ENCODE assay signal across 19 cellular contexts in genomic region chr13:112057736-112058518, GRCh38. TPM values are rescaled to one million over a fixed set of nuclear protein-coding genes. Genes with fewer than 3 reads are reported as not detected.
DNase-seq lines count a peak whose midpoint lies in the region; ATAC-seq, FAIRE-seq and TF ChIP-seq lines count a peak whose summit lies in the region.
"Had no signal": no experiment of that assay in that cellular context is flagged by ENCODE, and none has a peak within 500 bp of the region (broad histone marks: within the 10 kb centered on the region; RNA-seq: fewer than 3 reads in every experiment).

No MANE protein-coding gene starts in this region.

- H3K27ac ChIP-seq in HEK293 (ENCODE audit: extremely low read depth, low read depth, low read length) (no peak overlapping the region), K562 (ENCODE audit: extremely low read depth, low read depth, low read length) (no peak overlapping the region), iPS-20b (ENCODE audit: low read length) (no peak overlapping the region)
- H3K27ac ChIP-seq: breast epithelium, right atrium auricular region, SK-N-MC had no signal

- H2AFZ ChIP-seq in K562 (ENCODE audit: low read depth, low read length), result no peak overlapping the region

- H3K4me3 ChIP-seq in HEK293 (ENCODE audit: low read depth, low read length), result no peak overlapping the region
- H3K4me3 ChIP-seq in K562, result no peak overlapping the region
- H3K4me3 ChIP-seq in iPS-20b (ENCODE audit: low read length), result peak overlapping the region; percentile 16; the same call in 1 of the 2 replicates
- H3K4me3 ChIP-seq: right atrium auricular region, SK-N-MC had no signal

- H3K4me1 ChIP-seq in HEK293 (ENCODE audit: control insufficient read depth, insufficient read depth, low read length), result no peaks in the 10 kb centered on the region
- peaks cover 0 to 9% of the 10 kb centered on the region in 2 experiments; a peak in 2 of 5 replicates for H3K4me1 ChIP-seq in K562 (replicated peaks in 1 of 2; ENCODE audit: control insufficient read depth in 2 of 2, insufficient read depth in 2 of 2, low read length in 2 of 2)
- peaks cover 3% of the 10 kb centered on the region; the same call in 1 of the 2 replicates for H3K4me1 ChIP-seq in iPS-20b (ENCODE audit: insufficient read depth, low read length)
- H3K4me1 ChIP-seq: breast epithelium had no signal

- no peaks in the 10 kb centered on the region for H3K9me3 ChIP-seq in HEK293 (ENCODE audit: control insufficient read depth, insufficient read depth, low read depth, low read length)
- H3K9me3 ChIP-seq in K562 (replicated peaks; ENCODE audit: control insufficient read depth, insufficient read depth, low read depth, low read length), result no peaks in the 10 kb centered on the region
- H3K9me3 ChIP-seq in iPS-20b (ENCODE audit: insufficient read depth, low read depth, low read length), result peaks cover 3% of the 10 kb centered on the region; the same call in 1 of the 2 replicates
- H3K9me3 ChIP-seq: breast epithelium, right atrium auricular region had no signal

- peaks cover 3% of the 10 kb centered on the region for H3K9me3 Mint-ChIP-seq in activated T-cell treated with anti-CD3 and anti-CD28 coated beads, Interleukin-2, amount 50 U/mL, for 24 hours

- H3K36me3 ChIP-seq in HEK293 (ENCODE audit: control insufficient read depth in 2 of 2, insufficient read depth in 1 of 2, low read length in 2 of 2), result no peaks in the 10 kb centered on the region
- no peaks in the 10 kb centered on the region for H3K36me3 ChIP-seq in K562 (ENCODE audit: control insufficient read depth, insufficient read depth, low read length)
- no peaks in the 10 kb centered on the region for H3K36me3 ChIP-seq in iPS-20b (ENCODE audit: insufficient read depth, low read depth, low read length)
- H3K36me3 ChIP-seq: breast epithelium, right atrium auricular region had no signal

- WGBS in K562 (ENCODE audit: insufficient coverage, low coverage, missing lambda C conversion rate), result 0% methylated on average over 12 of the region's 57 CpGs

- in situ Hi-C loops in K562 (cut with MboI), result no loop called here

- no peak overlapping the region for H3K27ac Mint-ChIP-seq in activated T-cell treated with anti-CD3 and anti-CD28 coated beads, Interleukin-2, amount 50 U/mL, for 24 hours
- H3K27ac Mint-ChIP-seq: stimulated activated memory B cell treated with anti-CD40 and anti-IgM and Interleukin-4, amounts not matched to agents 10 μg/mL and 1 μg/mL and 100 μg/mL, for 72 hours had no signal

- peaks cover 9% of the 10 kb centered on the region for H3K4me1 Mint-ChIP-seq in activated T-cell treated with anti-CD3 and anti-CD28 coated beads, Interleukin-2, amount 50 U/mL, for 24 hours (ENCODE audit: low read depth)
- H3K4me1 Mint-ChIP-seq: stimulated activated memory B cell treated with anti-CD40 and anti-IgM and Interleukin-4, amounts not matched to agents 10 μg/mL and 1 μg/mL and 100 μg/mL, for 72 hours had no signal

- no peak for TF ChIP-seq POLR2A in K562 (conservative IDR thresholded peaks at IDR 0.05)

- intact Hi-C loops in K562 (cut with micrococcal nuclease), result no loop called here

- H3K36me3 Mint-ChIP-seq in activated T-cell treated with anti-CD3 and anti-CD28 coated beads, Interleukin-2, amount 50 U/mL, for 24 hours (ENCODE audit: low read depth), result no peaks in the 10 kb centered on the region
- H3K36me3 Mint-ChIP-seq: stimulated activated memory B cell treated with anti-CD40 and anti-IgM and Interleukin-4, amounts not matched to agents 10 μg/mL and 1 μg/mL and 100 μg/mL, for 72 hours had no signal

- H3K9ac ChIP-seq in K562 (ENCODE audit: insufficient read depth in 1 of 2, low read depth in 2 of 2, low read length in 2 of 2) (no peak overlapping the region), iPS-20b (ENCODE audit: low read depth, low read length) (no peak overlapping the region)

- peaks cover 5 to 56% of the 10 kb centered on the region in 2 experiments; a peak in 4 of 5 replicates for H3K27me3 ChIP-seq in K562 (ENCODE audit: control insufficient read depth in 2 of 2, insufficient read depth in 2 of 2, low read length in 2 of 2)
- peaks cover 100% of the 10 kb centered on the region for H3K27me3 ChIP-seq in iPS-20b (ENCODE audit: insufficient read depth, low read length)

- ATAC-seq in K562 (peak; percentile 29; the same call in 1 of the 3 replicates), GM18861 (IDR thresholded peaks at IDR 0.05; ENCODE audit: unreplicated experiment) (no peak)
- ATAC-seq: left lobe of liver; stimulated activated memory B cell treated with anti-CD40 and anti-IgM and Interleukin-4, amounts not matched to agents 10 μg/mL and 1 μg/mL and 100 μg/mL, for 72 hours had no signal

- H3K79me2 ChIP-seq in K562 (ENCODE audit: control insufficient read depth, insufficient read depth, low read length), result no peaks in the 10 kb centered on the region

- DNase-seq in COR-L47 (lab: John Stamatoyannopoulos, UW), result peak; percentile 34
- peak; percentile 4 to 49 (median 32) for DNase-seq in K562 (ENCODE audit: extremely low read depth in 1 of 4, low spot score in 3 of 4)
- DNase-seq in SHP77 (lab: John Stamatoyannopoulos, UW), result no peak
- no peak for DNase-seq in activated T-cell treated with anti-CD3 and anti-CD28 coated beads, Interleukin-2, amount 50 U/mL, for 24 hours
- no peak for DNase-seq in iPS-NIHi7 (ENCODE audit: extremely low spot score)
- DNase-seq: activated naive CD4-positive, alpha-beta T cell; NCI-H1048; NK-92 treated with Interleukin-12 subunit alpha and Interleukin-12 subunit beta, amount 100 ng/mL, for 24 hours; stimulated activated CD4-positive, alpha-beta T cell treated with anti-CD3 and anti-CD28 coated beads, Interleukin-4, amount 100 ng/mL, for 4 hours had no signal

- FAIRE-seq in K562 (lab: Jason Lieb, UNC), result no peak

- no TSS peak for BruUV-seq in K562 (replicated peaks; lab: Mats Ljungman, UMichigan)

- CTCF ChIA-PET in HEK293 (lab: Yijun Ruan, JAX), result no interaction called here
- CTCF ChIA-PET in K562 (lab: Yijun Ruan, JAX; ENCODE audit: low intra/inter-chr PET ratio), result no interaction called here

- no peak overlapping the region for H3K4me3 Mint-ChIP-seq in activated T-cell treated with anti-CD3 and anti-CD28 coated beads, Interleukin-2, amount 50 U/mL, for 24 hours
- H3K4me3 Mint-ChIP-seq: stimulated activated memory B cell treated with anti-CD40 and anti-IgM and Interleukin-4, amounts not matched to agents 10 μg/mL and 1 μg/mL and 100 μg/mL, for 72 hours had no signal

- no peak for TF ChIP-seq CTCF in HEK293 (tag by site-specific recombination; IDR thresholded peaks at IDR 0.05)
- TF ChIP-seq CTCF in K562 (IDR thresholded peaks at IDR 0.05 in 2 of 3, conservative IDR thresholded peaks at IDR 0.05 in 1 of 3; ENCODE audit: insufficient read depth in 2 of 3, low read depth in 1 of 3, low read length in 3 of 3), result no peak

- peaks cover 92% of the 10 kb centered on the region for H3K27me3 Mint-ChIP-seq in activated T-cell treated with anti-CD3 and anti-CD28 coated beads, Interleukin-2, amount 50 U/mL, for 24 hours

- no peak overlapping the region for H3K4me2 ChIP-seq in K562 (ENCODE audit: insufficient read depth, low read length)

- no peak for TF ChIP-seq RAD21 in K562 (CRISPR knock-in tag; conservative IDR thresholded peaks at IDR 0.05 in 1 of 2, IDR thresholded peaks at IDR 0.05 in 1 of 2)

- no peaks in the 10 kb centered on the region for H4K20me1 ChIP-seq in K562 (replicated peaks; ENCODE audit: control insufficient read depth, insufficient read depth, low read length)

- TF ChIP-seq EP300 in K562 (IDR thresholded peaks at IDR 0.05; ENCODE audit: low read length), result no peak

- H3K9me1 ChIP-seq in K562 (ENCODE audit: control insufficient read depth, insufficient read depth, low read length), result no peaks in the 10 kb centered on the region

- POLR2A ChIA-PET in HEK293 (lab: Yijun Ruan, JAX) (no interaction called here), K562 (lab: Yijun Ruan, JAX) (interaction anchor here (0.6 kb wide), 1 partner anchor 538 kb away, joined by 3 read pairs; no protein-coding TSS in a partner anchor)

TF ChIP-seq in K562, 482 proteins besides CTCF, POLR2A, EP300 and RAD21 (continues in another document):
- TF ChIP-seq, protein P1, sequence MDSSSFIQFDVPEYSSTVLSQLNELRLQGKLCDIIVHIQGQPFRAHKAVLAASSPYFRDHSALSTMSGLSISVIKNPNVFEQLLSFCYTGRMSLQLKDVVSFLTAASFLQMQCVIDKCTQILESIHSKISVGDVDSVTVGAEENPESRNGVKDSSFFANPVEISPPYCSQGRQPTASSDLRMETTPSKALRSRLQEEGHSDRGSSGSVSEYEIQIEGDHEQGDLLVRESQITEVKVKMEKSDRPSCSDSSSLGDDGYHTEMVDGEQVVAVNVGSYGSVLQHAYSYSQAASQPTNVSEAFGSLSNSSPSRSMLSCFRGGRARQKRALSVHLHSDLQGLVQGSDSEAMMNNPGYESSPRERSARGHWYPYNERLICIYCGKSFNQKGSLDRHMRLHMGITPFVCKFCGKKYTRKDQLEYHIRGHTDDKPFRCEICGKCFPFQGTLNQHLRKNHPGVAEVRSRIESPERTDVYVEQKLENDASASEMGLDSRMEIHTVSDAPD (CRISPR knock-in tag; IDR thresholded peaks at IDR 0.05), result no peak
- TF ChIP-seq MYNN (IDR thresholded peaks at IDR 0.05) (no peak), MYNN (CRISPR knock-in tag; IDR thresholded peaks at IDR 0.05) (no peak), KLF10 (CRISPR knock-in tag; IDR thresholded peaks at IDR 0.05) (no peak), ZNF239 (CRISPR knock-in tag; IDR thresholded peaks at IDR 0.05) (no peak), TAL1 (IDR thresholded peaks at IDR 0.05) (peak; percentile 9; the same call in 1 of the 2 replicates), HNRNPUL1 (IDR thresholded peaks at IDR 0.05; ENCODE audit: low read length) (no peak)

RNA-seq across cellular contexts. Expression of gene SOX1, which starts 9.0 kb away (rescaled TPM):
- total RNA-seq in K562 (2011; cell fraction: chromatin; rRNA removed; ENCODE audit: low replicate concordance), result not detected in 2 replicates
- not detected in 2 replicates for total RNA-seq in K562 (2011; cell fraction: nucleolus; rRNA removed)
- not detected in 2 replicates for total RNA-seq in K562 (2011; cell fraction: nucleoplasm; rRNA removed)
- total RNA-seq in K562 (2014; rRNA removed), result not detected in 2 replicates
- not detected in 2 replicates for total RNA-seq in K562 (2014; rRNA removed; fragmentation: Illumina TruSeq; extraction: Trizol)
- not detected in 2 replicates for total RNA-seq in K562 (2015; rRNA removed; fragmentation: Illumina TruSeq; extraction: Trizol)
- not detected in 2 replicates for total RNA-seq in K562 (2021)
- polyA plus RNA-seq in K562 (2011; rRNA removed), result not detected in 2 replicates
- polyA plus RNA-seq in K562 (2011; cell fraction: cytosol; rRNA removed), result not detected in 2 replicates
- polyA plus RNA-seq in K562 (2011; cell fraction: nucleus; rRNA removed), result not detected in 2 replicates
- not detected in 2 replicates for polyA plus RNA-seq in K562 (2012)
- not detected in 2 replicates for polyA plus RNA-seq in K562 (2014; fragmentation: Illumina TruSeq; extraction: Trizol)
- not detected for polyA plus RNA-seq in K562 (2014; fragmentation: Nextera tagmentation; extraction: Ambion mirVana)
- not detected in 2 replicates for polyA plus RNA-seq in K562 (2014; rRNA removed)
- not detected in 2 replicates for polyA minus RNA-seq in K562 (2011; rRNA and poly(A)+ RNA removed)
- polyA minus RNA-seq in K562 (2011; cell fraction: cytosol; rRNA and poly(A)+ RNA removed), result not detected in 2 replicates
- not detected in 2 replicates for polyA minus RNA-seq in K562 (2011; cell fraction: nucleus; rRNA and poly(A)+ RNA removed)
- total RNA-seq: breast epithelium, left lobe of liver, right atrium auricular region, urinary bladder had no signal
- polyA plus RNA-seq: BJ, urinary bladder had no signal

Comparison
In these comparisons a context has a peak if more than half of its experiments do, and no peak if none do; other contexts are left out.
1. DNase-seq: peak in COR-L47 (single experiment) and K562 (4 of 4); none in SHP77 (0 of 2), activated T-cell treated with anti-CD3 and anti-CD28 coated beads, Interleukin-2, amount 50 U/mL, for 24 hours (single experiment) and iPS-NIHi7 (single experiment).